In the genomic region with DNA sequence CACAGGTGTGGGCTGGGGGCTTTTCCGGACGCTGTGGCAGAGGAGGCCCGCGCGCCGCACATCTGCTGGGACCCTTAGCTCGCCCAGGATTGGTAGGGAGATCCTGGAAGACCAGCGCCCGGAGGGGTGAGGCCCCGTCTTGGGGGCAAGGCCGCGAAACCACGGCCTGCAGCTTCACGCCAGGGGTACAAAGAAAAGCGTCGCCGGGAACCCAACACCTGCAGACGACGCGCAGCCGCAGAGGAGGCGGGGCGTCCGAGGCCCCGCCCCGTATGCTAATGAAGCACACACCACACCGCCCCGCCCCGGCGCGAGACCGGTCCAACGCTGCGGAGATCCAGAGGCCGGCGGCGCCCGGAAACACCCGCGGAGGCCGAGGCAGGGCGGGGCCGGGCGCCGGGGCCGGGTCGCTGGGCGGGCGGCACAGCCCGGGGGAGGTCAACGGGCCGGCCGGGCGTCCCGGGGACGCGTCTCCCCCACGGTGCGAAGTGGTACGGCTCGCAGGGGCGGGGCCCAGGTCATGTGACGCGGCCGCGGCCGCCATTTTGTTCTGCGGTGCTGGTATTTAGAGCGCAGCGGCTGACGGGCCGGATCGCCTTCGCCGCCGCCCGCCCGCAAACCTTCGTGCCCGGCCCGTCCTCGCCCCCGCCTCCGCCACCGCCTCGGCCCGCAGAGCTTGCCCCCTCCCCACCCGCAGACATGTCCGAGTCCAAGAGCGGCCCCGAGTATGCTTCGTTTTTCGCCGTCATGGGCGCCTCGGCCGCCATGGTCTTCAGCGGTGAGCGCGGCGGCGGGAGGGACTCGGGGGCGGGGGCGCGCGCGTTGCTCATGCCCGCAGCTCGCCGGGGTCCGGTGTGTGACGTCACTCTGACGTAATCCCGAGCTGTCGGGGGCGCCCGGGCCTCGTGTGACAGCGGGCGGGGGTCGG, we compare ENCODE assay signal across 1 cellular context.
A peak's percentile ranks its signal among the peaks of the same experiment; 100 is the strongest.
TF ChIP-seq lines count a peak whose summit lies in the region.

ATP6V0C (plus strand) TSS at position 548 of the 928 bp plus-strand sequence; CDS start at position 700, 152 bp downstream.

TF ChIP-seq in HEK293, 187 proteins besides CTCF, POLR2A, EP300 and RAD21 (continued from another document and continues in another):
- peak; percentile 60 for TF ChIP-seq ZNF692 (tag by site-specific recombination; IDR thresholded peaks at IDR 0.05)
- TF ChIP-seq KLF10 (tag by site-specific recombination; IDR thresholded peaks at IDR 0.05), result peak; percentile 88
- TF ChIP-seq ZBTB21 (tag by site-specific recombination; IDR thresholded peaks at IDR 0.05), result peak; percentile 92
- TF ChIP-seq, protein P1, sequence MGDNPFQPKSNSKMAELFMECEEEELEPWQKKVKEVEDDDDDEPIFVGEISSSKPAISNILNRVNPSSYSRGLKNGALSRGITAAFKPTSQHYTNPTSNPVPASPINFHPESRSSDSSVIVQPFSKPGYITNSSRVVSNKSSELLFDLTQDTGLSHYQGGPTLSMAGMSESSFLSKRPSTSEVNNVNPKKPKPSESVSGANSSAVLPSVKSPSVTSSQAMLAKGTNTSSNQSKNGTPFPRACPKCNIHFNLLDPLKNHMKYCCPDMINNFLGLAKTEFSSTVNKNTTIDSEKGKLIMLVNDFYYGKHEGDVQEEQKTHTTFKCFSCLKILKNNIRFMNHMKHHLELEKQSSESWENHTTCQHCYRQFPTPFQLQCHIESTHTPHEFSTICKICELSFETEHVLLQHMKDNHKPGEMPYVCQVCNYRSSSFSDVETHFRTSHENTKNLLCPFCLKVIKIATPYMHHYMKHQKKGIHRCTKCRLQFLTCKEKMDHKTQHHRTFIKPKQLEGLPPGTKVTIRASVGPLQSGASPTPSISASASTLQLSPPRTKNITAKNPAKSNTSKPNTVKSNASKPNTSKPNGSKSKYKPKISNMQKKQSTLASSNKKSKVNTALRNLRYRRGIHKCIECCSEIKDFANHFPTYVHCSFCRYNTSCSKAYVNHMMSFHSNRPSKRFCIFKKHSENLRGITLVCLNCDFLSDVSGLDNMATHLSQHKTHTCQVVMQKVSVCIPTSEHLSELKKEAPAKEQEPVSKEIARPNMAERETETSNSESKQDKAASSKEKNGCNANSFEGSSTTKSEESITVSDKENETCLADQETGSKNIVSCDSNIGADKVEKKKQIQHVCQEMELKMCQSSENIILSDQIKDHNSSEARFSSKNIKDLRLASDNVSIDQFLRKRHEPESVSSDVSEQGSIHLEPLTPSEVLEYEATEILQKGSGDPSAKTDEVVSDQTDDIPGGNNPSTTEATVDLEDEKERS (tag by site-specific recombination; IDR thresholded peaks at IDR 0.05), result no peak
- no peak for TF ChIP-seq ZNF791 (tag by site-specific recombination; IDR thresholded peaks at IDR 0.05)
- TF ChIP-seq ZBTB20 (tag by site-specific recombination; IDR thresholded peaks at IDR 0.05), result peak; percentile 33; the same call in 1 of the 2 replicates
- no peak for TF ChIP-seq HOXD13 (CRISPR knock-in tag; IDR thresholded peaks at IDR 0.05; ENCODE audit: borderline replicate concordance)
- TF ChIP-seq HOXC10 (CRISPR knock-in tag; IDR thresholded peaks at IDR 0.05), result no peak
- TF ChIP-seq ZNF664 (tag by site-specific recombination; IDR thresholded peaks at IDR 0.05), result no peak
- no peak for TF ChIP-seq RBAK (tag by site-specific recombination; IDR thresholded peaks at IDR 0.05)
- TF ChIP-seq, protein P2, sequence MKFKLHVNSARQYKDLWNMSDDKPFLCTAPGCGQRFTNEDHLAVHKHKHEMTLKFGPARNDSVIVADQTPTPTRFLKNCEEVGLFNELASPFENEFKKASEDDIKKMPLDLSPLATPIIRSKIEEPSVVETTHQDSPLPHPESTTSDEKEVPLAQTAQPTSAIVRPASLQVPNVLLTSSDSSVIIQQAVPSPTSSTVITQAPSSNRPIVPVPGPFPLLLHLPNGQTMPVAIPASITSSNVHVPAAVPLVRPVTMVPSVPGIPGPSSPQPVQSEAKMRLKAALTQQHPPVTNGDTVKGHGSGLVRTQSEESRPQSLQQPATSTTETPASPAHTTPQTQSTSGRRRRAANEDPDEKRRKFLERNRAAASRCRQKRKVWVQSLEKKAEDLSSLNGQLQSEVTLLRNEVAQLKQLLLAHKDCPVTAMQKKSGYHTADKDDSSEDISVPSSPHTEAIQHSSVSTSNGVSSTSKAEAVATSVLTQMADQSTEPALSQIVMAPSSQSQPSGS (tag by site-specific recombination; IDR thresholded peaks at IDR 0.05; ENCODE audit: low read depth), result peak; percentile 95
- peak; percentile 53; the same call in 1 of the 2 replicates for TF ChIP-seq PBX3 (CRISPR knock-in tag; IDR thresholded peaks at IDR 0.05)
- TF ChIP-seq ZBTB7A (tag by site-specific recombination; IDR thresholded peaks at IDR 0.05; ENCODE audit: low read depth), result peak; percentile 59; the same call in 1 of the 2 replicates
- 0 out of 2 replicates have a peak, but pooled peaks have one; percentile 19 for TF ChIP-seq ZNF341 (tag by site-specific recombination; IDR thresholded peaks at IDR 0.05; ENCODE audit: low read depth)
- TF ChIP-seq ZNF335 (tag by site-specific recombination; conservative IDR thresholded peaks at IDR 0.05), result peak; percentile 55
- TF ChIP-seq ZNF529 (tag by site-specific recombination; IDR thresholded peaks at IDR 0.05; ENCODE audit: insufficient replicate concordance), result no peak
- peak; percentile 39 for TF ChIP-seq PATZ1 (tag by site-specific recombination; IDR thresholded peaks at IDR 0.05)
- TF ChIP-seq GLIS1 (tag by site-specific recombination; IDR thresholded peaks at IDR 0.05), result no peak
- no peak for TF ChIP-seq ZFP37 (tag by site-specific recombination; IDR thresholded peaks at IDR 0.05)
- TF ChIP-seq ZNF530 (tag by site-specific recombination; IDR thresholded peaks at IDR 0.05; ENCODE audit: low read depth), result no peak
- TF ChIP-seq ZNF248 (tag by site-specific recombination; IDR thresholded peaks at IDR 0.05), result no peak
- TF ChIP-seq KLF7 (tag by site-specific recombination; IDR thresholded peaks at IDR 0.05; ENCODE audit: borderline replicate concordance), result no peak
- TF ChIP-seq ZNF16 (tag by site-specific recombination; IDR thresholded peaks at IDR 0.05; ENCODE audit: low read depth), result no peak
- TF ChIP-seq ZNF449 (tag by site-specific recombination; IDR thresholded peaks at IDR 0.05), result no peak
- no peak for TF ChIP-seq ZNF610 (tag by site-specific recombination; IDR thresholded peaks at IDR 0.05; ENCODE audit: borderline replicate concordance)
- TF ChIP-seq, protein P3, sequence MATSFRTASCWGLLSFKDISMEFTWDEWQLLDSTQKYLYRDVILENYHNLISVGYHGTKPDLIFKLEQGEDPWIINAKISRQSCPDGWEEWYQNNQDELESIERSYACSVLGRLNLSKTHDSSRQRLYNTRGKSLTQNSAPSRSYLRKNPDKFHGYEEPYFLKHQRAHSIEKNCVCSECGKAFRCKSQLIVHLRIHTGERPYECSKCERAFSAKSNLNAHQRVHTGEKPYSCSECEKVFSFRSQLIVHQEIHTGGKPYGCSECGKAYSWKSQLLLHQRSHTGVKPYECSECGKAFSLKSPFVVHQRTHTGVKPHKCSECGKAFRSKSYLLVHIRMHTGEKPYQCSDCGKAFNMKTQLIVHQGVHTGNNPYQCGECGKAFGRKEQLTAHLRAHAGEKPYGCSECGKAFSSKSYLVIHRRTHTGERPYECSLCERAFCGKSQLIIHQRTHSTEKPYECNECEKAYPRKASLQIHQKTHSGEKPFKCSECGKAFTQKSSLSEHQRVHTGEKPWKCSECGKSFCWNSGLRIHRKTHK (tag by site-specific recombination; IDR thresholded peaks at IDR 0.05), result no peak
- peak; percentile 75 for TF ChIP-seq SP3 (tag by site-specific recombination; IDR thresholded peaks at IDR 0.05)
- no peak for TF ChIP-seq ZNF23 (tag by site-specific recombination; IDR thresholded peaks at IDR 0.05; ENCODE audit: borderline replicate concordance)
- TF ChIP-seq ZNF354C (tag by site-specific recombination; IDR thresholded peaks at IDR 0.05; ENCODE audit: borderline replicate concordance, low read depth), result no peak
- TF ChIP-seq ZNF843 (tag by site-specific recombination; IDR thresholded peaks at IDR 0.05), result no peak
- no peak for TF ChIP-seq SCRT2 (tag by site-specific recombination; IDR thresholded peaks at IDR 0.05)
- TF ChIP-seq ZNF558 (tag by site-specific recombination; IDR thresholded peaks at IDR 0.05), result no peak
- TF ChIP-seq OSR2 (tag by site-specific recombination; IDR thresholded peaks at IDR 0.05), result no peak
- TF ChIP-seq PRDM6 (tag by site-specific recombination; IDR thresholded peaks at IDR 0.05), result no peak
- TF ChIP-seq ZIC2 (tag by site-specific recombination; IDR thresholded peaks at IDR 0.05), result peak; percentile 37
- TF ChIP-seq ZNF266 (tag by site-specific recombination; IDR thresholded peaks at IDR 0.05; ENCODE audit: low read depth), result no peak
- TF ChIP-seq, protein P4, sequence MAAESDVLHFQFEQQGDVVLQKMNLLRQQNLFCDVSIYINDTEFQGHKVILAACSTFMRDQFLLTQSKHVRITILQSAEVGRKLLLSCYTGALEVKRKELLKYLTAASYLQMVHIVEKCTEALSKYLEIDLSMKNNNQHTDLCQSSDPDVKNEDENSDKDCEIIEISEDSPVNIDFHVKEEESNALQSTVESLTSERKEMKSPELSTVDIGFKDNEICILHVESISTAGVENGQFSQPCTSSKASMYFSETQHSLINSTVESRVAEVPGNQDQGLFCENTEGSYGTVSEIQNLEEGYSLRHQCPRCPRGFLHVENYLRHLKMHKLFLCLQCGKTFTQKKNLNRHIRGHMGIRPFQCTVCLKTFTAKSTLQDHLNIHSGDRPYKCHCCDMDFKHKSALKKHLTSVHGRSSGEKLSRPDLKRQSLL (tag by site-specific recombination; IDR thresholded peaks at IDR 0.05), result no peak; the same call in none of the 2 replicates
- TF ChIP-seq KLF8 (tag by site-specific recombination; IDR thresholded peaks at IDR 0.05), result peak; percentile 57; the same call in 1 of the 2 replicates
- TF ChIP-seq GLIS2 (tag by site-specific recombination; IDR thresholded peaks at IDR 0.05), result peak; percentile 43; the same call in 1 of the 2 replicates
- TF ChIP-seq BCL11A (tag by site-specific recombination; IDR thresholded peaks at IDR 0.05; ENCODE audit: low read depth), result no peak
